Comparison of ENCODE assay signal across 28 cellular contexts in the genomic region with DNA sequence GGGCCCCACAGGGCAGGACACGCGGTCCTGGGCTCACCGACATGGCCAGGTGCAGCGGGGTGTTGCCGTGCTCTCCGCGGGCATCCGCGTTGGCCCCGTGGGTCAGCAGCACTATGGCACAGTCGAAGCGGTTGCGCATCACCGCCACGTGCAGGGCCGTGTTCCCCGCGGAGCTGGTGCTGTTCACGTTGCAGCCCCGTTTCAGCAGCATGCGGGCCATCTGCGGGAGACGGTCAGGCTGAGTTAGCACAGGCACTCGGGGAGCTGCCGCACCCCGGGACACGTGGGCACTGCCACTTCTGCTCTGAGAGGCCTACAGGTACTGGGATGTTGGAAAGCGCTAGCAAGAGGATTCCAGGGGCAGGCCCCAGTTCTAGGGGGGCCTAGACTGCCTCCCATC. TPM values are rescaled to one million over a fixed set of nuclear protein-coding genes. Genes with fewer than 3 reads are reported as not detected.
"Had no signal": no experiment of that assay in that cellular context is flagged by ENCODE, and none has a peak within 500 bp of the region (broad histone marks: within the 10 kb centered on the region; RNA-seq: fewer than 3 reads in every experiment).

No MANE protein-coding gene starts in this region.

- H3K9me3 ChIP-seq: body of pancreas, sigmoid colon, testis, transverse colon had no signal

- H3K4me1 ChIP-seq: body of pancreas, neural progenitor cell, transverse colon had no signal

- FAIRE-seq: frontal cortex, small intestine, TTC549 had no signal

- H3K36me3 ChIP-seq: neural progenitor cell, transverse colon had no signal

- H3K4me2 ChIP-seq: neural progenitor cell had no signal

- H3K27me3 ChIP-seq: body of pancreas, dorsolateral prefrontal cortex, neural progenitor cell, sigmoid colon, testis, transverse colon had no signal

- H3K9ac ChIP-seq: neural progenitor cell had no signal

- H3K4me3 ChIP-seq: body of pancreas, coronary artery, dorsolateral prefrontal cortex, neural progenitor cell, sigmoid colon, testis, transverse colon had no signal

- DNase-seq: activated CD4-positive, alpha-beta T cell treated with anti-CD3 and anti-CD28 coated beads for 48 hours; activated CD4-positive, alpha-beta T cell treated with anti-CD3 and anti-CD28 coated beads, Interleukin-2, amount 50 U/mL, for 48 hours; activated CD8-positive, alpha-beta memory T cell treated with anti-CD3 and anti-CD28 coated beads, Interleukin-2, amount 50 U/mL, for 4 hours; activated gamma-delta T cell; activated naive CD4-positive, alpha-beta T cell treated with anti-CD3 and anti-CD28 coated beads, Interleukin-2, amount 50 U/mL, for 16 hours; activated T-cell treated with anti-CD3 and anti-CD28 coated beads, Interleukin-2, amount 50 U/mL, for 1 hour; anterior cingulate cortex; body of pancreas; cerebellar nuclear complex; effector memory CD4-positive, alpha-beta T cell; left colon; natural killer cell; sigmoid colon; small intestine; stimulated activated CD4-positive, alpha-beta T cell treated with anti-CD3 and anti-CD28 coated beads, Interleukin-15, amount 100 ng/mL, for 24 hours; stimulated activated CD4-positive, alpha-beta T cell treated with anti-CD3 and anti-CD28 coated beads, Interleukin-2, amount 100 ng/mL, for 24 hours; stimulated activated naive CD4-positive, alpha-beta T cell; T-helper 9 cell; testis; transverse colon had no signal

- H3K27ac ChIP-seq: body of pancreas, dorsolateral prefrontal cortex, neural progenitor cell, sigmoid colon, transverse colon, VCaP had no signal

- H2AFZ ChIP-seq: neural progenitor cell had no signal

RNA-seq across cellular contexts. Expression of a gene that starts 48.8 kb away (rescaled TPM):
- total RNA-seq: body of pancreas, left colon, mononuclear cell, osteoblast, transverse colon had no signal
